Comparison of ENCODE assay signal across 8 cellular contexts in genomic region chr7:43838201-43838659, GRCh38. TPM values are rescaled to one million over a fixed set of nuclear protein-coding genes. Genes with fewer than 3 reads are reported as not detected.
DNase-seq lines count a peak whose midpoint lies in the region; ATAC-seq and TF ChIP-seq lines count a peak whose summit lies in the region.

No MANE protein-coding gene starts in this region.

- 82% methylated on average over 9 of the region's 9 CpGs for WGBS in hepatocyte (ENCODE audit: low lambda C conversion rate, missing lambda C conversion rate)

- peak overlapping the region; percentile 81 for H3K27ac ChIP-seq in DND-41 (ENCODE audit: low read length)
- no peak overlapping the region for H3K27ac ChIP-seq in OCI-LY3 (ENCODE audit: low read length)
- no peak overlapping the region for H3K27ac ChIP-seq in hepatocyte

- H3K9ac ChIP-seq in DND-41 (ENCODE audit: low read depth, low read length) (peak overlapping the region; percentile 69), OCI-LY3 (ENCODE audit: low read length) (peak overlapping the region; percentile 64)

- H3K9me2 ChIP-seq in hepatocyte (replicated peaks; ENCODE audit: insufficient read depth) = no peaks in the 10 kb centered on the region

- H3K27me3 ChIP-seq in DND-41 (ENCODE audit: insufficient read depth, low read length, poor library complexity) = peaks cover 3% of the 10 kb centered on the region
- H3K27me3 ChIP-seq in OCI-LY3 (ENCODE audit: low read depth, low read length) = no peaks in the 10 kb centered on the region
- H3K27me3 ChIP-seq in hepatocyte = no peaks in the 10 kb centered on the region

- H3K9me3 ChIP-seq in DND-41 (ENCODE audit: insufficient read depth, low read length, severe bottlenecking) = no peaks in the 10 kb centered on the region
- H3K9me3 ChIP-seq in OCI-LY3 (ENCODE audit: insufficient read depth, low read length) = no peaks in the 10 kb centered on the region
- no peaks in the 10 kb centered on the region for H3K9me3 ChIP-seq in hepatocyte (ENCODE audit: low read depth)

- H3K79me2 ChIP-seq in DND-41 (ENCODE audit: insufficient read depth, low read length) (no peaks in the 10 kb centered on the region), OCI-LY3 (ENCODE audit: low read length) (no peaks in the 10 kb centered on the region), hepatocyte (no peaks in the 10 kb centered on the region)

- H3K4me1 ChIP-seq in DND-41 (ENCODE audit: insufficient read depth, low read length) = peaks cover 27% of the 10 kb centered on the region
- H3K4me1 ChIP-seq in OCI-LY3 (ENCODE audit: low read length) = peaks cover 24% of the 10 kb centered on the region
- no peaks in the 10 kb centered on the region for H3K4me1 ChIP-seq in hepatocyte (ENCODE audit: insufficient read depth)

- ATAC-seq in DND-41 (ENCODE audit: insufficient read depth, low read depth) (no peak), HG02623 (IDR thresholded peaks at IDR 0.05; ENCODE audit: unreplicated experiment) (no peak), left cardiac atrium (no peak), HG03095 (IDR thresholded peaks at IDR 0.05; ENCODE audit: unreplicated experiment) (no peak)

- TF ChIP-seq CTCF in DND-41 (IDR thresholded peaks at IDR 0.05; ENCODE audit: borderline replicate concordance, extremely low read depth, low read length, poor library complexity, severe bottlenecking) (no peak), OCI-LY3 (IDR thresholded peaks at IDR 0.05; ENCODE audit: low read depth, low read length) (no peak), hepatocyte (IDR thresholded peaks at IDR 0.05; ENCODE audit: poor library complexity) (no peak), retinal pigment epithelial cell (conservative IDR thresholded peaks at IDR 0.05; ENCODE audit: low read depth, low read length) (no peak)

- H3K4me2 ChIP-seq in DND-41 (ENCODE audit: insufficient read depth, low read length) (peak overlapping the region; percentile 84), OCI-LY3 (ENCODE audit: low read length) (peak overlapping the region; percentile 93), hepatocyte (peak overlapping the region; percentile 78)

- DNase-seq in DND-41 (no peak), hepatocyte (ENCODE audit: low spot score) (no peak), retinal pigment epithelial cell (ENCODE audit: low read depth) (no peak), NCI-H1105 treated with DMSO at 0.1 percent for 48 hours (lab: John Stamatoyannopoulos, UW) (no peak), left cardiac atrium (no peak)

- intact Hi-C loops in left cardiac atrium (cut with DNase I) = loop anchor here (2.0 to 10.0 kb wide), 3 partner anchors 113 to 897 kb away; partner anchors contain the start of genes COA1 (in 2 of the 2) and STK17A (in 1 of the 2)

- H3K36me3 ChIP-seq in DND-41 (ENCODE audit: insufficient read depth, low read length) = no peaks in the 10 kb centered on the region
- peaks cover 4% of the 10 kb centered on the region for H3K36me3 ChIP-seq in OCI-LY3 (replicated peaks; ENCODE audit: low read depth, low read length)
- H3K36me3 ChIP-seq in hepatocyte (replicated peaks; ENCODE audit: insufficient read depth, low read depth) = no peaks in the 10 kb centered on the region

- no peaks in the 10 kb centered on the region for H4K20me1 ChIP-seq in DND-41 (ENCODE audit: insufficient read depth, low read length)
- H4K20me1 ChIP-seq in OCI-LY3 (ENCODE audit: insufficient read depth, low read length) = no peaks in the 10 kb centered on the region
- no peaks in the 10 kb centered on the region for H4K20me1 ChIP-seq in hepatocyte (ENCODE audit: insufficient read depth, poor library complexity, severe bottlenecking)

- H2AFZ ChIP-seq in DND-41 (ENCODE audit: low read depth, low read length) (peak overlapping the region; percentile 99), OCI-LY3 (ENCODE audit: low read depth, low read length) (peak overlapping the region; percentile 92), hepatocyte (peak overlapping the region; percentile 91)

- H3K4me3 ChIP-seq in DND-41 (ENCODE audit: low read depth in 1 of 2, low read length in 2 of 2) (peak overlapping the region in 1 of 2 experiments; percentile 66; a peak in 3 of 4 replicates), OCI-LY3 (ENCODE audit: low read length) (peak overlapping the region; percentile 83), hepatocyte (no peak overlapping the region), retinal pigment epithelial cell (ENCODE audit: low read length) (peak overlapping the region; percentile 37)

RNA-seq across cellular contexts. Expression of gene MRPS24, which starts 31.1 kb away (rescaled TPM):
- total RNA-seq in hepatocyte (72.4 and 93.2 TPM in 2 replicates), left cardiac atrium (100 to 1,000 TPM; 125 to 139 TPM)
- polyA plus RNA-seq in hepatocyte = 138 and 150 TPM in 2 replicates
